ENCODE assay signal across 21 cellular contexts in the genomic region with DNA sequence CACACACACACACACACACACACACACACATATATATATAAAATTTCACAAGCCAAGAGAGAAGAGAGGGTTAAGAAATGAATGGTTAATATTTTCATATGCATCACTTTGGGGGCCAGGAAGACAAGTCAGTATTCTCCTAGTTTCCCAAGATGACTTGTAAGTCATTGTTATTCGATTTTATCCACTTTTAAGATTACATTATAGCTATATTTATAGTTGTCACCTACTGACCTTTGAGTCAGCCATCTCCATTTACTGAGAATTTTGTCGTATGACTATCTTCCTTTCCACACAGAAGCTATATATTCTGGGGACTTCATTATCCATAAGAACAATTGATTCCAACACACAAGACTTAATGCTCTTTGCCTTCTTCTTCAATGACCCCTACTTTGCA.
DNase-seq lines count a peak whose midpoint lies in the region; ATAC-seq and TF ChIP-seq lines count a peak whose summit lies in the region.
"Had no signal": no experiment of that assay in that cellular context is flagged by ENCODE, and none has a peak within 500 bp of the region (broad histone marks: within the 10 kb centered on the region; RNA-seq: fewer than 3 reads in every experiment).

No MANE protein-coding gene starts in this region.

- no peak overlapping the region for H3K27ac ChIP-seq in HEK293 (ENCODE audit: extremely low read depth, low read depth, low read length)
- H3K27ac ChIP-seq: PC-9 had no signal

- peaks cover 5% of the 10 kb centered on the region for H3K9me3 Mint-ChIP-seq in activated T-cell treated with anti-CD3 and anti-CD28 coated beads, Interleukin-2, amount 50 U/mL, for 24 hours
- no peaks in the 10 kb centered on the region for H3K9me3 Mint-ChIP-seq in activated naive CD8-positive, alpha-beta T cell treated with anti-CD3 and anti-CD28 coated beads, Interleukin-2, amount 50 U/mL, for 24 hours
- H3K9me3 Mint-ChIP-seq in stimulated activated naive B cell treated with anti-CD40 and anti-IgM and Interleukin-4, amounts not matched to agents 10 μg/mL and 1 μg/mL and 100 μg/mL, for 72 hours: peaks cover 2 to 5% of the 10 kb centered on the region in 2 donors
- no peaks in the 10 kb centered on the region for H3K9me3 Mint-ChIP-seq in nephron progenitor cell
- H3K9me3 Mint-ChIP-seq: activated CD4-positive, alpha-beta T cell treated with anti-CD3 and anti-CD28 coated beads, Interleukin-2, amount 10 ng/mL, durations not matched to agents 7 days and 5 days; T-cell had no signal

- CTCF ChIA-PET in HEK293 (lab: Yijun Ruan, JAX): interaction anchor here (1.6 to 2.3 kb wide), 3 partner anchors 8 to 114 kb away, joined by 8 to 21 read pairs (median 9); no protein-coding TSS in a partner anchor

- POLR2A ChIA-PET in HEK293 (lab: Yijun Ruan, JAX): interaction anchor here (0.5 kb wide), 1 partner anchor 8 kb away, joined by 3 read pairs; no protein-coding TSS in a partner anchor

- H3K4me3 ChIP-seq in HEK293 (ENCODE audit: low read depth, low read length): no peak overlapping the region
- H3K4me3 ChIP-seq: PC-9, spleen, upper lobe of left lung had no signal

- no peaks in the 10 kb centered on the region for H3K27me3 Mint-ChIP-seq in activated T-cell treated with anti-CD3 and anti-CD28 coated beads, Interleukin-2, amount 50 U/mL, for 24 hours
- H3K27me3 Mint-ChIP-seq in activated naive CD8-positive, alpha-beta T cell treated with anti-CD3 and anti-CD28 coated beads, Interleukin-2, amount 50 U/mL, for 24 hours: no peaks in the 10 kb centered on the region
- H3K27me3 Mint-ChIP-seq in stimulated activated naive B cell treated with anti-CD40 and anti-IgM and Interleukin-4, amounts not matched to agents 10 μg/mL and 1 μg/mL and 100 μg/mL, for 72 hours: no peaks in the 10 kb centered on the region
- H3K27me3 Mint-ChIP-seq in nephron progenitor cell (ENCODE audit: low read depth, poor library complexity): peaks cover 31% of the 10 kb centered on the region
- H3K27me3 Mint-ChIP-seq: activated CD4-positive, alpha-beta T cell treated with anti-CD3 and anti-CD28 coated beads, Interleukin-2, amount 10 ng/mL, durations not matched to agents 7 days and 5 days; memory B cell; T-cell had no signal

- no peaks in the 10 kb centered on the region for H3K36me3 ChIP-seq in HEK293 (ENCODE audit: control insufficient read depth in 2 of 2, insufficient read depth in 1 of 2, low read length in 2 of 2)
- H3K36me3 ChIP-seq: spleen, upper lobe of left lung had no signal

- H3K9me3 ChIP-seq in HEK293 (ENCODE audit: control insufficient read depth, insufficient read depth, low read depth, low read length): no peaks in the 10 kb centered on the region
- H3K9me3 ChIP-seq: spleen, upper lobe of left lung had no signal

- H3K36me3 Mint-ChIP-seq in activated T-cell treated with anti-CD3 and anti-CD28 coated beads, Interleukin-2, amount 50 U/mL, for 24 hours (ENCODE audit: low read depth): peaks cover 23% of the 10 kb centered on the region
- H3K36me3 Mint-ChIP-seq in activated naive CD8-positive, alpha-beta T cell treated with anti-CD3 and anti-CD28 coated beads, Interleukin-2, amount 50 U/mL, for 24 hours (ENCODE audit: low read depth): peaks cover 34% of the 10 kb centered on the region
- H3K36me3 Mint-ChIP-seq in stimulated activated naive B cell treated with anti-CD40 and anti-IgM and Interleukin-4, amounts not matched to agents 10 μg/mL and 1 μg/mL and 100 μg/mL, for 72 hours: peaks cover 6 to 32% of the 10 kb centered on the region in 2 donors
- no peaks in the 10 kb centered on the region for H3K36me3 Mint-ChIP-seq in nephron progenitor cell (ENCODE audit: low read depth)

- no peak overlapping the region for H3K4me3 Mint-ChIP-seq in activated T-cell treated with anti-CD3 and anti-CD28 coated beads, Interleukin-2, amount 50 U/mL, for 24 hours
- peak overlapping the region; percentile 16 for H3K4me3 Mint-ChIP-seq in activated naive CD8-positive, alpha-beta T cell treated with anti-CD3 and anti-CD28 coated beads, Interleukin-2, amount 50 U/mL, for 24 hours
- H3K4me3 Mint-ChIP-seq in stimulated activated naive B cell treated with anti-CD40 and anti-IgM and Interleukin-4, amounts not matched to agents 10 μg/mL and 1 μg/mL and 100 μg/mL, for 72 hours: peak overlapping the region; percentile 18
- H3K4me3 Mint-ChIP-seq in nephron progenitor cell: no peak overlapping the region
- H3K4me3 Mint-ChIP-seq: activated CD4-positive, alpha-beta T cell treated with anti-CD3 and anti-CD28 coated beads, Interleukin-2, amount 10 ng/mL, durations not matched to agents 7 days and 5 days; memory B cell; T-cell had no signal

- H3K4me1 ChIP-seq in HEK293 (ENCODE audit: control insufficient read depth, insufficient read depth, low read length): peaks cover 6% of the 10 kb centered on the region; the same call in 1 of the 2 replicates

- no peak for DNase-seq in activated T-cell treated with anti-CD3 and anti-CD28 coated beads, Interleukin-2, amount 50 U/mL, for 24 hours
- no peak for DNase-seq in activated T-cell treated with anti-CD3 and anti-CD28 coated beads, Interleukin-2, amount 50 U/mL, for 48 hours
- no peak for DNase-seq in activated naive CD8-positive, alpha-beta T cell treated with anti-CD3 and anti-CD28 coated beads, Interleukin-2, amount 50 U/mL, for 24 hours
- DNase-seq in stimulated activated naive B cell treated with anti-CD40 and anti-IgM and Interleukin-4, amounts not matched to agents 10 μg/mL and 1 μg/mL and 100 μg/mL, for 72 hours: no peak
- no peak for DNase-seq in effector CD8-positive, alpha-beta T cell (lab: John Stamatoyannopoulos, UW)
- DNase-seq in stimulated activated CD4-positive, alpha-beta T cell treated with anti-CD3 and anti-CD28 coated beads, Interleukin-4, amount 100 ng/mL, for 1 hour: no peak
- no peak for DNase-seq in nephron progenitor cell
- DNase-seq: activated CD4-positive, alpha-beta T cell treated with anti-CD3 and anti-CD28 coated beads, Interleukin-2, amount 10 ng/mL, durations not matched to agents 7 days and 5 days; C1 segment of cervical spinal cord; EL; head of caudate nucleus; NCI-H510A treated with DMSO at 0.1 percent for 48 hours; occipital lobe; PC-9; SIG-M5; spleen; stimulated activated CD4-positive, alpha-beta T cell treated with anti-CD3 and anti-CD28 coated beads, Interleukin-4, amount 100 ng/mL, for 24 hours; T-cell; upper lobe of left lung had no signal

- H3K4me1 Mint-ChIP-seq in activated T-cell treated with anti-CD3 and anti-CD28 coated beads, Interleukin-2, amount 50 U/mL, for 24 hours (ENCODE audit: low read depth): peaks cover 58% of the 10 kb centered on the region
- peaks cover 37% of the 10 kb centered on the region for H3K4me1 Mint-ChIP-seq in activated naive CD8-positive, alpha-beta T cell treated with anti-CD3 and anti-CD28 coated beads, Interleukin-2, amount 50 U/mL, for 24 hours
- peaks cover 29 to 30% of the 10 kb centered on the region in 2 donors for H3K4me1 Mint-ChIP-seq in stimulated activated naive B cell treated with anti-CD40 and anti-IgM and Interleukin-4, amounts not matched to agents 10 μg/mL and 1 μg/mL and 100 μg/mL, for 72 hours
- no peaks in the 10 kb centered on the region for H3K4me1 Mint-ChIP-seq in nephron progenitor cell

- ATAC-seq in activated naive CD8-positive, alpha-beta T cell treated with anti-CD3 and anti-CD28 coated beads, Interleukin-2, amount 50 U/mL, for 24 hours: peak; percentile 41
- peak; percentile 18 to 41 for ATAC-seq in stimulated activated naive B cell treated with anti-CD40 and anti-IgM and Interleukin-4, amounts not matched to agents 10 μg/mL and 1 μg/mL and 100 μg/mL, for 72 hours (replicated peaks)
- ATAC-seq: T-cell had no signal

- peak overlapping the region; percentile 93 for H3K27ac Mint-ChIP-seq in activated T-cell treated with anti-CD3 and anti-CD28 coated beads, Interleukin-2, amount 50 U/mL, for 24 hours
- no peak overlapping the region for H3K27ac Mint-ChIP-seq in activated naive CD8-positive, alpha-beta T cell treated with anti-CD3 and anti-CD28 coated beads, Interleukin-2, amount 50 U/mL, for 24 hours
- peak overlapping the region; percentile 83 for H3K27ac Mint-ChIP-seq in stimulated activated naive B cell treated with anti-CD40 and anti-IgM and Interleukin-4, amounts not matched to agents 10 μg/mL and 1 μg/mL and 100 μg/mL, for 72 hours
- H3K27ac Mint-ChIP-seq in nephron progenitor cell: no peak overlapping the region
- H3K27ac Mint-ChIP-seq: activated CD4-positive, alpha-beta T cell treated with anti-CD3 and anti-CD28 coated beads, Interleukin-2, amount 10 ng/mL, durations not matched to agents 7 days and 5 days; memory B cell; T-cell had no signal

- TF ChIP-seq CTCF in HEK293 (tag by site-specific recombination; IDR thresholded peaks at IDR 0.05): no peak
- no peak for TF ChIP-seq CTCF in nephron progenitor cell (IDR thresholded peaks at IDR 0.05)

TF ChIP-seq in HEK293, 187 proteins besides CTCF, POLR2A, EP300 and RAD21:
- no peak for TF ChIP-seq BCL6B (tag by site-specific recombination; IDR thresholded peaks at IDR 0.05)
- TF ChIP-seq, protein P1, sequence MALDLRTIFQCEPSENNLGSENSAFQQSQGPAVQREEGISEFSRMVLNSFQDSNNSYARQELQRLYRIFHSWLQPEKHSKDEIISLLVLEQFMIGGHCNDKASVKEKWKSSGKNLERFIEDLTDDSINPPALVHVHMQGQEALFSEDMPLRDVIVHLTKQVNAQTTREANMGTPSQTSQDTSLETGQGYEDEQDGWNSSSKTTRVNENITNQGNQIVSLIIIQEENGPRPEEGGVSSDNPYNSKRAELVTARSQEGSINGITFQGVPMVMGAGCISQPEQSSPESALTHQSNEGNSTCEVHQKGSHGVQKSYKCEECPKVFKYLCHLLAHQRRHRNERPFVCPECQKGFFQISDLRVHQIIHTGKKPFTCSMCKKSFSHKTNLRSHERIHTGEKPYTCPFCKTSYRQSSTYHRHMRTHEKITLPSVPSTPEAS (tag by site-specific recombination; IDR thresholded peaks at IDR 0.05): 0 out of 2 replicates have a peak, but pooled peaks have one; percentile 5

Comparison
In these comparisons a context has a peak if more than half of its experiments do, and no peak if none do; other contexts are left out.
1. H3K27ac Mint-ChIP-seq: peak in activated T-cell treated with anti-CD3 and anti-CD28 coated beads, Interleukin-2, amount 50 U/mL, for 24 hours (single experiment) and stimulated activated naive B cell treated with anti-CD40 and anti-IgM and Interleukin-4, amounts not matched to agents 10 μg/mL and 1 μg/mL and 100 μg/mL, for 72 hours (single experiment); none in activated naive CD8-positive, alpha-beta T cell treated with anti-CD3 and anti-CD28 coated beads, Interleukin-2, amount 50 U/mL, for 24 hours (single experiment) and nephron progenitor cell (single experiment).
2. H3K4me3 Mint-ChIP-seq: peak in activated naive CD8-positive, alpha-beta T cell treated with anti-CD3 and anti-CD28 coated beads, Interleukin-2, amount 50 U/mL, for 24 hours (single experiment) and stimulated activated naive B cell treated with anti-CD40 and anti-IgM and Interleukin-4, amounts not matched to agents 10 μg/mL and 1 μg/mL and 100 μg/mL, for 72 hours (2 of 2); none in activated T-cell treated with anti-CD3 and anti-CD28 coated beads, Interleukin-2, amount 50 U/mL, for 24 hours (single experiment) and nephron progenitor cell (single experiment).